ENCODE assay signal across 21 cellular contexts in the genomic region with DNA sequence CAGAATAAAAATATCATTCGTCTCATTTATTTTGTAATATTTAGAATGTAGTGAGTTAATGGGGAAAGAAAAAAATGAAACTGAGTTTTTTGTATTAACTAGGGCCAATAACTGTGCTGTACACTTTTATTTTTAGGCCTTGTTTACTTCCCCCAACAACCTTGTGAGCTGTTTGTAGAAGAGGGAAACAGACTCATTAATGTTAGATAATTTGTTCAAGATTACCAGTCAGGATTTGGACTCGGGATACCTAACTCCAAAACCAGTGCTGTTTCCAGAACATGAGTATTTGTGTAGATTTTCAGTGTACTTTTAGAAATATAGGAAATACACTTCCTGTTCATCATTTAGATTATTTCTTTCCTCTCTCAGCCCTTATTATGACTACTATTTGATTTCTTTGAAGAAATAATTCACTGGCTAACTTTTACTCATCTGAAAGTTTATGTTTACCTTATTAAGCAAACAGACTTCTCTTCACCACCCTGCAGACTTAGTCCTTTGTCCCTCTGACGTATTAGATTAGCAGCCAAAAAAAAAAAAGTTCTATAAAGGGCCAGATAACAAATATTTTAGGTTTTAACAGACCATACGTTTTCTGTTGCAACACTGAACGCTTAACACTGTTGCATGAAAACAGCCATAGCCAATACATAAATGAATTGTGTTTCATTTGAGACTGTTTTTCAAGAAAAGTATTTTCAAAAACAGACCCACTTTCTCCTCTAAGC.
DNase-seq lines count a peak whose midpoint lies in the region; ATAC-seq and TF ChIP-seq lines count a peak whose summit lies in the region.
"Had no signal": no experiment of that assay in that cellular context is flagged by ENCODE, and none has a peak within 500 bp of the region (broad histone marks: within the 10 kb centered on the region; RNA-seq: fewer than 3 reads in every experiment).

No MANE protein-coding gene starts in this region.

- H3K36me3 ChIP-seq in right lobe of liver (no peaks in the 10 kb centered on the region), upper lobe of left lung (no peaks in the 10 kb centered on the region)
- H3K36me3 ChIP-seq: BE2C, brain microvascular endothelial cell, Peyer's patch had no signal

- H3K4me1 ChIP-seq in right lobe of liver: peaks cover 0 to 45% (median 7%) of the 10 kb centered on the region in 4 donors
- peaks cover 9 to 14% (median 12%) of the 10 kb centered on the region in 4 donors for H3K4me1 ChIP-seq in upper lobe of left lung
- H3K4me1 ChIP-seq: SJCRH30 had no signal

- H3K27me3 ChIP-seq in right lobe of liver (no peaks in the 10 kb centered on the region), upper lobe of left lung (no peaks in the 10 kb centered on the region)
- H3K27me3 ChIP-seq: BE2C, brain microvascular endothelial cell, Peyer's patch, SJCRH30 had no signal

- DNase-seq in Right ventricle myocardium superior (no peak), cardiac septum (ENCODE audit: low spot score) (no peak), fibroblast of gingiva (ENCODE audit: low read depth) (peak; percentile 11), right lobe of liver (no peak), upper lobe of left lung (no peak), iPS-NIHi7 (ENCODE audit: extremely low spot score) (no peak), GM19238 (ENCODE audit: insufficient read length, low spot score) (no peak)
- no peak for DNase-seq in activated CD8-positive, alpha-beta memory T cell treated with anti-CD3 and anti-CD28 coated beads, Interleukin-2, amount 50 U/mL, for 48 hours
- DNase-seq: 8988T; activated CD8-positive, alpha-beta T cell treated with anti-CD3 and anti-CD28 coated beads, Interleukin-2, amount 10 ng/mL, durations not matched to agents 7 days and 5 days; activated effector memory CD4-positive, alpha-beta T cell treated with anti-CD3 and anti-CD28 coated beads, Interleukin-2, amount 50 U/mL, for 16 hours; activated naive CD8-positive, alpha-beta T cell treated with anti-CD3 and anti-CD28 coated beads, Interleukin-2, amount 10 ng/mL, durations not matched to agents 7 days and 5 days; BE2C; brain microvascular endothelial cell; GDM1; hippocampal formation; NCI-H526; Peyer's patch; SJCRH30; T-helper 1 cell; trophoblast cell had no signal

- no peak for TF ChIP-seq CTCF in right lobe of liver (IDR thresholded peaks at IDR 0.05)
- TF ChIP-seq CTCF in upper lobe of left lung (IDR thresholded peaks at IDR 0.05): no peak

- TF ChIP-seq EP300 in upper lobe of left lung (IDR thresholded peaks at IDR 0.05): no peak

- peak overlapping the region; percentile 52 to 88 (median 77) for H3K27ac ChIP-seq in right lobe of liver
- peak overlapping the region; percentile 9 to 63 (median 22) for H3K27ac ChIP-seq in upper lobe of left lung
- H3K27ac ChIP-seq: brain microvascular endothelial cell, Peyer's patch, SJCRH30 had no signal

- H3K9me3 ChIP-seq in right lobe of liver (no peaks in the 10 kb centered on the region), upper lobe of left lung (no peaks in the 10 kb centered on the region)
- H3K9me3 ChIP-seq: Peyer's patch, SJCRH30 had no signal

- 19% methylated on average over 5 of the region's 5 CpGs for WGBS in right lobe of liver (ENCODE audit: insufficient coverage, low coverage, low lambda C conversion rate, missing lambda C conversion rate)
- WGBS in upper lobe of left lung, 2 donors: 42 to 46% methylated on average over 5 of the region's 5 CpGs

- peak overlapping the region in 2 of 3 donors; percentile 1 for H3K4me3 ChIP-seq in right lobe of liver
- no peak overlapping the region for H3K4me3 ChIP-seq in upper lobe of left lung
- H3K4me3 ChIP-seq: Peyer's patch, SJCRH30 had no signal

- TF ChIP-seq POLR2A in right lobe of liver (IDR thresholded peaks at IDR 0.05): no peak
- TF ChIP-seq POLR2A in upper lobe of left lung (IDR thresholded peaks at IDR 0.05): no peak

- ATAC-seq in Right ventricle myocardium superior (ENCODE audit: poor library complexity): peak; percentile 41
- peak; percentile 85 to 88 (median 86) for ATAC-seq in right lobe of liver
- no peak for ATAC-seq in upper lobe of left lung (ENCODE audit: low FRiP score in 2 of 2)
- ATAC-seq: activated CD8-positive, alpha-beta T cell treated with anti-CD3 and anti-CD28 coated beads, Interleukin-2, amount 10 ng/mL, durations not matched to agents 7 days and 5 days had no signal

- intact Hi-C loops in Right ventricle myocardium superior (cut with DNase I) (no loop called here), cardiac septum (cut with DNase I) (no loop called here), right lobe of liver (cut with DNase I) (no loop called here)

Comparison
In these comparisons a context has a peak if more than half of its experiments do, and no peak if none do; other contexts are left out.
1. ATAC-seq: peak in Right ventricle myocardium superior (single experiment) and right lobe of liver (4 of 4); none in upper lobe of left lung (0 of 2).
2. H3K4me3 ChIP-seq: peak in right lobe of liver (2 of 3); none in upper lobe of left lung (0 of 4).